17 cellular contexts compared by ENCODE assay signal in genomic region chr7:30971840-30972563, GRCh38. TPM values are rescaled to one million over a fixed set of nuclear protein-coding genes. Genes with fewer than 3 reads are reported as not detected.
A peak's percentile ranks its signal among the peaks of the same experiment; 100 is the strongest.
DNase-seq lines count a peak whose midpoint lies in the region; ATAC-seq, FAIRE-seq and TF ChIP-seq lines count a peak whose summit lies in the region.
"Had no signal": no experiment of that assay in that cellular context is flagged by ENCODE, and none has a peak within 500 bp of the region (broad histone marks: within the 10 kb centered on the region; RNA-seq: fewer than 3 reads in every experiment).

No MANE protein-coding gene starts in this region.

- no peak overlapping the region for H3K27ac Mint-ChIP-seq in osteocyte (ENCODE audit: unreplicated experiment)
- no peak overlapping the region for H3K27ac Mint-ChIP-seq in CD8-positive, alpha-beta memory T cell
- no peak overlapping the region for H3K27ac Mint-ChIP-seq in MCF 10A (ENCODE audit: low read depth, unreplicated experiment)

- H3K4me3 ChIP-seq in heart left ventricle, result no peak overlapping the region
- no peak overlapping the region for H3K4me3 ChIP-seq in esophagus muscularis mucosa
- no peak overlapping the region for H3K4me3 ChIP-seq in CD8-positive, alpha-beta memory T cell (ENCODE audit: low read length)

- no peak for TF ChIP-seq CTCF in heart left ventricle (IDR thresholded peaks at IDR 0.05)
- no peak for TF ChIP-seq CTCF in esophagus muscularis mucosa (IDR thresholded peaks at IDR 0.05)
- TF ChIP-seq CTCF in osteocyte (IDR thresholded peaks at IDR 0.05), result no peak
- TF ChIP-seq CTCF in MCF 10A (IDR thresholded peaks at IDR 0.05; ENCODE audit: unreplicated experiment), result no peak

- no peaks in the 10 kb centered on the region for H3K9me3 Mint-ChIP-seq in osteocyte (ENCODE audit: unreplicated experiment)
- no peaks in the 10 kb centered on the region for H3K9me3 Mint-ChIP-seq in CD8-positive, alpha-beta memory T cell
- H3K9me3 Mint-ChIP-seq in MCF 10A (ENCODE audit: unreplicated experiment), result no peaks in the 10 kb centered on the region
- H3K9me3 Mint-ChIP-seq: CD4-positive, CD25-positive, alpha-beta regulatory T cell had no signal

- POLR2A ChIA-PET in CD8-positive, alpha-beta memory T cell (lab: Charles Lee), result no interaction called here
- POLR2A ChIA-PET in MCF 10A (lab: Yijun Ruan, JAX), result interaction anchor here (0.5 kb wide), 1 partner anchor 695 kb away, joined by 3 read pairs; no protein-coding TSS in a partner anchor

- H3K27me3 ChIP-seq in heart left ventricle, result peaks cover 0 to 3% (median 0%) of the 10 kb centered on the region in 9 donors
- peaks cover 0 to 10% (median 0%) of the 10 kb centered on the region in 4 donors for H3K27me3 ChIP-seq in esophagus muscularis mucosa
- H3K27me3 ChIP-seq in CD8-positive, alpha-beta memory T cell (ENCODE audit: insufficient read depth, low read length, poor library complexity, severe bottlenecking), result no peaks in the 10 kb centered on the region

- no peak for TF ChIP-seq EP300 in esophagus muscularis mucosa (IDR thresholded peaks at IDR 0.05)

- ATAC-seq in heart left ventricle, result peak in 3 of 4 donors; percentile 13 to 74 (median 14)
- no peak for ATAC-seq in Right ventricle myocardium inferior
- ATAC-seq: HCT116 had no signal

- no peaks in the 10 kb centered on the region for H3K36me3 ChIP-seq in heart left ventricle
- H3K36me3 ChIP-seq in esophagus muscularis mucosa, result no peaks in the 10 kb centered on the region
- H3K36me3 ChIP-seq in CD8-positive, alpha-beta memory T cell (ENCODE audit: insufficient read depth, low read length), result no peaks in the 10 kb centered on the region

- WGBS in heart left ventricle, 4 donors, result 40 to 46% (median 44%) methylated on average over 15 of the region's 15 CpGs
- 65% methylated on average over 15 of the region's 15 CpGs for WGBS in esophagus muscularis mucosa

- TF ChIP-seq POLR2A in heart left ventricle (IDR thresholded peaks at IDR 0.05) (no peak), esophagus muscularis mucosa (IDR thresholded peaks at IDR 0.05; ENCODE audit: low read depth) (no peak), GM12891 (IDR thresholded peaks at IDR 0.05; ENCODE audit: low read depth, low read length) (no peak)

- H3K4me1 ChIP-seq in heart left ventricle, result peaks cover 0 to 19% (median 1%) of the 10 kb centered on the region in 12 donors
- H3K4me1 ChIP-seq in esophagus muscularis mucosa, result peaks cover 0 to 10% (median 7%) of the 10 kb centered on the region in 4 donors
- no peaks in the 10 kb centered on the region for H3K4me1 ChIP-seq in CD8-positive, alpha-beta memory T cell (ENCODE audit: insufficient read depth, low read length)

- DNase-seq in heart left ventricle, result no peak
- DNase-seq in Right ventricle myocardium inferior (ENCODE audit: missing footprints), result no peak
- peak; percentile 5 for DNase-seq in GM03348 (ENCODE audit: low spot score)
- DNase-seq in esophagus muscularis mucosa (ENCODE audit: extremely low spot score), result peak; percentile 89
- peak; percentile 73 for DNase-seq in osteocyte (ENCODE audit: extremely low spot score, unreplicated experiment)
- DNase-seq in CD8-positive, alpha-beta memory T cell, result no peak
- DNase-seq in GM12891 (ENCODE audit: insufficient read length, low spot score), result no peak
- no peak for DNase-seq in MCF 10A (ENCODE audit: unreplicated experiment)
- DNase-seq: Calu3; CD4-positive, CD25-positive, alpha-beta regulatory T cell; DMS53; NCI-H187 treated with DMSO at 0.1 percent for 48 hours; NCI-H526 treated with DMSO at 0.1 percent for 48 hours had no signal

- no peak overlapping the region for H3K4me3 Mint-ChIP-seq in osteocyte (ENCODE audit: unreplicated experiment)
- no peak overlapping the region for H3K4me3 Mint-ChIP-seq in CD8-positive, alpha-beta memory T cell
- no peak overlapping the region for H3K4me3 Mint-ChIP-seq in MCF 10A (ENCODE audit: unreplicated experiment)
- H3K4me3 Mint-ChIP-seq: CD4-positive, CD25-positive, alpha-beta regulatory T cell had no signal

- FAIRE-seq in GM12891 (lab: Jason Lieb, UNC), result no peak
- FAIRE-seq: HTR-8/SVneo had no signal

- CTCF ChIA-PET in CD8-positive, alpha-beta memory T cell (lab: Charles Lee), result interaction anchor here (3.2 kb wide), 1 partner anchor 11 kb away, joined by 17 read pairs; no protein-coding TSS in a partner anchor
- CTCF ChIA-PET in MCF 10A (lab: Yijun Ruan, JAX), result interaction anchor here (0.6 to 5.4 kb wide), 7 partner anchors 13 to 319 kb away, joined by 3 to 62 read pairs (median 7); no protein-coding TSS in a partner anchor

- no peaks in the 10 kb centered on the region for H3K4me1 Mint-ChIP-seq in osteocyte (ENCODE audit: unreplicated experiment)
- no peaks in the 10 kb centered on the region for H3K4me1 Mint-ChIP-seq in CD8-positive, alpha-beta memory T cell
- H3K4me1 Mint-ChIP-seq in MCF 10A (ENCODE audit: insufficient read depth, unreplicated experiment), result no peaks in the 10 kb centered on the region

- H3K27me3 Mint-ChIP-seq in osteocyte (ENCODE audit: unreplicated experiment) (peaks cover 60% of the 10 kb centered on the region), MCF 10A (ENCODE audit: insufficient read depth, unreplicated experiment) (peaks cover 44% of the 10 kb centered on the region)
- H3K27me3 Mint-ChIP-seq in CD8-positive, alpha-beta memory T cell, result peaks cover 8 to 46% of the 10 kb centered on the region in 2 donors

- H3K36me3 Mint-ChIP-seq in osteocyte (ENCODE audit: unreplicated experiment) (no peaks in the 10 kb centered on the region), MCF 10A (ENCODE audit: insufficient read depth, unreplicated experiment) (no peaks in the 10 kb centered on the region)
- H3K36me3 Mint-ChIP-seq in CD8-positive, alpha-beta memory T cell, result no peaks in the 10 kb centered on the region
- H3K36me3 Mint-ChIP-seq: CD4-positive, CD25-positive, alpha-beta regulatory T cell had no signal

- intact Hi-C loops in heart left ventricle (cut with DNase I) (loop anchor here in 1 of 10 donors (2.0 kb wide), 1 partner anchor 31 kb away; no protein-coding TSS in a partner anchor), Right ventricle myocardium inferior (cut with DNase I) (loop anchor here (5.0 kb wide), 2 partner anchors 35 to 85 kb away; no protein-coding TSS in a partner anchor), esophagus muscularis mucosa (cut with DNase I) (loop anchor here (5.0 kb wide), 1 partner anchor 230 kb away; no protein-coding TSS in a partner anchor), MCF 10A (cut with micrococcal nuclease) (no loop called here)

- BruUV-seq in MCF 10A (replicated peaks; lab: Mats Ljungman, UMichigan), result no TSS peak

- H3K27ac ChIP-seq in heart left ventricle (no peak overlapping the region), esophagus muscularis mucosa (replicated peaks in 1 of 4) (no peak overlapping the region)
- no peak overlapping the region for H3K27ac ChIP-seq in CD8-positive, alpha-beta memory T cell (ENCODE audit: low read depth, low read length)
- H3K27ac ChIP-seq: HL-60 had no signal

- no peaks in the 10 kb centered on the region for H3K9me3 ChIP-seq in heart left ventricle
- H3K9me3 ChIP-seq in esophagus muscularis mucosa, result no peaks in the 10 kb centered on the region
- no peaks in the 10 kb centered on the region for H3K9me3 ChIP-seq in CD8-positive, alpha-beta memory T cell (ENCODE audit: low read length)

TF ChIP-seq in GM12891, 5 proteins besides CTCF, POLR2A, EP300 and RAD21:
- TF ChIP-seq POLR2AphosphoS5 (IDR thresholded peaks at IDR 0.05; ENCODE audit: low read depth, low read length) (no peak), POU2F2 (IDR thresholded peaks at IDR 0.05; ENCODE audit: low read depth, low read length) (no peak), PAX5 (IDR thresholded peaks at IDR 0.05; ENCODE audit: insufficient read depth, low read length, severe bottlenecking) (no peak), SPI1 (IDR thresholded peaks at IDR 0.05; ENCODE audit: low read depth, low read length) (no peak), TAF1 (IDR thresholded peaks at IDR 0.05; ENCODE audit: low read depth, low read length) (no peak)

RNA-seq across cellular contexts. Expression of gene GHRHR, which starts 8.2 kb away (rescaled TPM):
- total RNA-seq in heart left ventricle (not detected), Right ventricle myocardium inferior (not detected), esophagus muscularis mucosa (not detected), osteocyte (not detected in 2 replicates), MCF 10A (2022) (not detected in 2 replicates)
- not detected for polyA plus RNA-seq in heart left ventricle
- not detected for total RNA-seq in CD8-positive, alpha-beta memory T cell
- not detected for polyA plus RNA-seq in CD8-positive, alpha-beta memory T cell
- polyA plus RNA-seq in GM12891 (2012; ENCODE audit: low read depth, missing spikeins), result not detected
- total RNA-seq: A673; Calu3; CD4-positive, CD25-positive, alpha-beta regulatory T cell had no signal
- polyA plus RNA-seq: CD4-positive, CD25-positive, alpha-beta regulatory T cell had no signal

Comparison
In these comparisons a context has a peak if more than half of its experiments do, and no peak if none do; other contexts are left out.
1. DNase-seq: peak in GM03348 (single experiment), esophagus muscularis mucosa (single experiment) and osteocyte (single experiment); none in heart left ventricle (0 of 5), Right ventricle myocardium inferior (single experiment), CD8-positive, alpha-beta memory T cell (0 of 5), GM12891 (single experiment) and MCF 10A (single experiment).